ENCODE assay signal across 29 cellular contexts in the genomic region with DNA sequence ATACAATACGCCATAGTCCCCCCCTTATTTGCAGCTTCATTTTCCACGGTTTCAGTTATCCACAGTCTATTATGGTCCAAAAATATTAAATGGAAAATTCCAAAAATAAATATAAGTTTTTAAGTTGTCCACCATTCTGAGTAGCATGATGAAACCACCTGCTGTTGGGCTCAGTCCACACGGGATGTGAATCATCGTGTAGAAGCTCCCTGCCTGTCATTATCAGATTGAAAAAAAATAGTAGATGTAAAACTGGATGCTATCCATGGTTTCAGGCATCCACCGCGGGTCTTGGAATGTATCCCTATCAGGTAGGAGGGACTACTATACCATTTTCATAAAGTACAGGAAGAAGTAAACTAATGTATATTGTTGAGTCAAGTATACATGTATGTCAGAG.
A peak's percentile ranks its signal among the peaks of the same experiment; 100 is the strongest.
DNase-seq lines count a peak whose midpoint lies in the region; ATAC-seq, FAIRE-seq and TF ChIP-seq lines count a peak whose summit lies in the region.
"Had no signal": no experiment of that assay in that cellular context is flagged by ENCODE, and none has a peak within 500 bp of the region (broad histone marks: within the 10 kb centered on the region; RNA-seq: fewer than 3 reads in every experiment).

No MANE protein-coding gene starts in this region.

- no peaks in the 10 kb centered on the region for H3K9me2 ChIP-seq in GM23338 (ENCODE audit: insufficient read depth)

- BruUV-seq in HepG2 (replicated peaks; lab: Mats Ljungman, UMichigan): TSS peak; percentile 14

- peaks cover 8% of the 10 kb centered on the region; the same call in 1 of the 3 replicates for H3K9me3 Mint-ChIP-seq in GM23338
- H3K9me3 Mint-ChIP-seq: natural killer cell had no signal

- in situ Hi-C loops in HepG2 (cut with HindIII; ENCODE audit: extremely low pct_ligation_motif_present, low pct_unique_long_range_greater_than_20kb): no loop called here

- H3K36me3 Mint-ChIP-seq in GM23338 (ENCODE audit: low read depth): peaks cover 46% of the 10 kb centered on the region
- H3K36me3 Mint-ChIP-seq: natural killer cell had no signal

- no peak for TF ChIP-seq POLR2A in HepG2 (IDR thresholded peaks at IDR 0.05; ENCODE audit: insufficient read depth in 1 of 2, low read depth in 2 of 2, low read length in 2 of 2)
- TF ChIP-seq POLR2A in right lobe of liver (IDR thresholded peaks at IDR 0.05): no peak

- intact Hi-C loops in HepG2 (cut with micrococcal nuclease; ENCODE audit: unreplicated experiment) (no loop called here), right lobe of liver (cut with DNase I) (no loop called here)

- H3K4me2 ChIP-seq in HepG2 (ENCODE audit: low read depth, low read length) (no peak overlapping the region), GM23338 (no peak overlapping the region)
- H3K4me2 ChIP-seq: A549 had no signal

- no peak overlapping the region for H3K4me3 ChIP-seq in HepG2 (replicated peaks in 1 of 3; ENCODE audit: insufficient read depth in 1 of 3, low read depth in 2 of 3, low read length in 3 of 3)
- H3K4me3 ChIP-seq in right lobe of liver: no peak overlapping the region
- H3K4me3 ChIP-seq in fibroblast of mammary gland (ENCODE audit: control insufficient read depth, low read depth, low read length): no peak overlapping the region
- no peak overlapping the region for H3K4me3 ChIP-seq in GM23338
- H3K4me3 ChIP-seq: A549, dorsolateral prefrontal cortex, thoracic aorta had no signal

- H3K79me2 ChIP-seq in HepG2 (ENCODE audit: insufficient read depth, low read length) (no peaks in the 10 kb centered on the region), GM23338 (replicated peaks; ENCODE audit: insufficient read depth) (no peaks in the 10 kb centered on the region)

- H3K4me1 Mint-ChIP-seq in GM23338: no peaks in the 10 kb centered on the region
- H3K4me1 Mint-ChIP-seq: activated naive CD4-positive, alpha-beta T cell treated with anti-CD3 and anti-CD28 coated beads, Interleukin-2, amount 50 U/mL, for 24 hours; B cell had no signal

- H2AFZ ChIP-seq in HepG2 (ENCODE audit: low read length): no peak overlapping the region
- no peak overlapping the region for H2AFZ ChIP-seq in GM23338

- ATAC-seq in HepG2 (no peak), right lobe of liver (no peak), GM23338 (no peak), GM21786 (IDR thresholded peaks at IDR 0.05; ENCODE audit: unreplicated experiment) (no peak), HG03460 (IDR thresholded peaks at IDR 0.05; ENCODE audit: unreplicated experiment) (no peak)
- ATAC-seq: A549, natural killer cell, Panc1 had no signal

- CTCF ChIA-PET in HepG2 (lab: Yijun Ruan, JAX; ENCODE audit: low intra/inter-chr PET ratio, low total read pairs): no interaction called here

- WGBS in HepG2 (ENCODE audit: low lambda C conversion rate): 92% methylated on average over 6 of the region's 6 CpGs
- WGBS in right lobe of liver (ENCODE audit: insufficient coverage, low coverage, low lambda C conversion rate, missing lambda C conversion rate): 94% methylated on average over 6 of the region's 6 CpGs

- FAIRE-seq in HepG2 (lab: Jason Lieb, UNC): no peak
- FAIRE-seq: A549, GM19239, HTR-8/SVneo, urothelium cell line had no signal

- H4K20me1 ChIP-seq in HepG2 (ENCODE audit: insufficient read depth, low read length): no peaks in the 10 kb centered on the region
- no peaks in the 10 kb centered on the region; the same call in 1 of the 2 replicates for H4K20me1 ChIP-seq in GM23338 (replicated peaks; ENCODE audit: insufficient read depth)

- H3K4me1 ChIP-seq in HepG2 (ENCODE audit: insufficient read depth, low read length): no peaks in the 10 kb centered on the region
- no peaks in the 10 kb centered on the region for H3K4me1 ChIP-seq in right lobe of liver
- H3K4me1 ChIP-seq in GM23338 (ENCODE audit: insufficient read depth): no peaks in the 10 kb centered on the region
- H3K4me1 ChIP-seq: A549 had no signal

- DNase-seq in HepG2 (ENCODE audit: low spot score) (no peak), right lobe of liver (no peak), amniotic epithelial cell (ENCODE audit: low read depth) (peak; percentile 49), fibroblast of mammary gland (ENCODE audit: low read depth) (peak; percentile 23), GM23338 (ENCODE audit: low spot score) (no peak), epidermal melanocyte (ENCODE audit: insufficient read length, low spot score) (no peak)
- DNase-seq: activated CD4-positive, alpha-beta T cell treated with anti-CD3 and anti-CD28 coated beads, Interleukin-2, amount 50 U/mL, for 48 hours; activated CD4-positive, CD25-positive, alpha-beta regulatory T cell; activated CD8-positive, alpha-beta memory T cell treated with anti-CD3 and anti-CD28 coated beads, Interleukin-2, amount 50 U/mL, for 4 hours; CD8-positive, alpha-beta memory T cell; central memory CD4-positive, alpha-beta T cell; dorsolateral prefrontal cortex; GDM1; H7; natural killer cell; NCI-H2171; NCI-H524 treated with DMSO at 0.1 percent for 48 hours; SHP77 treated with DMSO at 0.1 percent for 48 hours had no signal

- peaks cover 6 to 17% of the 10 kb centered on the region in 2 experiments; a peak in 4 of 5 replicates for H3K36me3 ChIP-seq in HepG2 (replicated peaks in 1 of 2; ENCODE audit: control insufficient read depth in 1 of 2, insufficient read depth in 2 of 2, low read length in 2 of 2)
- peaks cover 0 to 10% (median 0%) of the 10 kb centered on the region in 4 donors for H3K36me3 ChIP-seq in right lobe of liver
- 0 out of 2 replicates have a peak, but pooled peaks cover 4% of the 10 kb centered on the region for H3K36me3 ChIP-seq in GM23338 (ENCODE audit: insufficient read depth)

- no peak overlapping the region for H3K9ac ChIP-seq in HepG2 (ENCODE audit: insufficient read depth, low read depth, low read length)

- no peak for TF ChIP-seq EP300 in HepG2 (IDR thresholded peaks at IDR 0.05; ENCODE audit: low read depth in 2 of 2, low read length in 2 of 2)
- TF ChIP-seq EP300 in HepG2 (CRISPR knock-in tag; IDR thresholded peaks at IDR 0.05; ENCODE audit: borderline replicate concordance): no peak

- no peak overlapping the region for H3K27ac Mint-ChIP-seq in GM23338
- H3K27ac Mint-ChIP-seq: activated naive CD4-positive, alpha-beta T cell treated with anti-CD3 and anti-CD28 coated beads, Interleukin-2, amount 50 U/mL, for 24 hours; B cell; CD8-positive, alpha-beta memory T cell; natural killer cell; stimulated activated naive CD8-positive, alpha-beta T cell treated with anti-CD3 and anti-CD28 coated beads, Interleukin-15, Interleukin-2, amounts not matched to agents 100 ng/mL and 50 ng/mL, for 24 hours had no signal

- H3K27me3 ChIP-seq in HepG2 (ENCODE audit: control insufficient read depth in 1 of 2, insufficient read depth in 2 of 2, low read length in 2 of 2) (no peaks in the 10 kb centered on the region), right lobe of liver (no peaks in the 10 kb centered on the region), GM23338 (ENCODE audit: insufficient read depth) (no peaks in the 10 kb centered on the region)
- H3K27me3 ChIP-seq: dorsolateral prefrontal cortex had no signal

- no peaks in the 10 kb centered on the region for H3K9me3 ChIP-seq in HepG2 (ENCODE audit: low read length)
- H3K9me3 ChIP-seq in right lobe of liver: no peaks in the 10 kb centered on the region
- H3K9me3 ChIP-seq: A549, thoracic aorta had no signal

- peaks cover 1% of the 10 kb centered on the region for H3K27me3 Mint-ChIP-seq in GM23338 (ENCODE audit: insufficient read depth, low read depth, poor library complexity)
- H3K27me3 Mint-ChIP-seq: activated naive CD4-positive, alpha-beta T cell treated with anti-CD3 and anti-CD28 coated beads, Interleukin-2, amount 50 U/mL, for 24 hours; B cell; CD8-positive, alpha-beta memory T cell; stimulated activated naive CD8-positive, alpha-beta T cell treated with anti-CD3 and anti-CD28 coated beads, Interleukin-15, Interleukin-2, amounts not matched to agents 100 ng/mL and 50 ng/mL, for 24 hours had no signal

- no peak for TF ChIP-seq RAD21 in HepG2 (CRISPR knock-in tag; IDR thresholded peaks at IDR 0.05)

- no peak for TF ChIP-seq CTCF in HepG2 (CRISPR knock-in tag; IDR thresholded peaks at IDR 0.05)
- no peak for TF ChIP-seq CTCF in right lobe of liver (IDR thresholded peaks at IDR 0.05)
- TF ChIP-seq CTCF in fibroblast of mammary gland (conservative IDR thresholded peaks at IDR 0.05; ENCODE audit: control insufficient read depth, insufficient read depth, low read depth, low read length): no peak
- no peak for TF ChIP-seq CTCF in GM23338 (conservative IDR thresholded peaks at IDR 0.05; ENCODE audit: low read depth in 2 of 2)

- no peaks in the 10 kb centered on the region for H3F3A ChIP-seq in GM23338 (replicated peaks; ENCODE audit: low read depth)

- no peak overlapping the region for H3K27ac ChIP-seq in HepG2 (ENCODE audit: extremely low read length, insufficient read depth, low read length)
- H3K27ac ChIP-seq in right lobe of liver: no peak overlapping the region
- no peak overlapping the region for H3K27ac ChIP-seq in GM23338 (ENCODE audit: low read depth)
- H3K27ac ChIP-seq: A549, dorsolateral prefrontal cortex, thoracic aorta had no signal

- POLR2A ChIA-PET in HepG2 (lab: Yijun Ruan, JAX): no interaction called here

- H3K4me3 Mint-ChIP-seq in GM23338: no peak overlapping the region
- H3K4me3 Mint-ChIP-seq: activated naive CD4-positive, alpha-beta T cell treated with anti-CD3 and anti-CD28 coated beads, Interleukin-2, amount 50 U/mL, for 24 hours; B cell; CD8-positive, alpha-beta memory T cell; natural killer cell; stimulated activated naive CD8-positive, alpha-beta T cell treated with anti-CD3 and anti-CD28 coated beads, Interleukin-15, Interleukin-2, amounts not matched to agents 100 ng/mL and 50 ng/mL, for 24 hours had no signal

TF ChIP-seq in HepG2, 621 proteins besides CTCF, POLR2A, EP300 and RAD21 (continues in another document):
- TF ChIP-seq HNRNPL (IDR thresholded peaks at IDR 0.05; ENCODE audit: low read depth, low read length): no peak

TF ChIP-seq in GM23338, 12 proteins besides CTCF, POLR2A, EP300 and RAD21 (continues in another document):
- no peak for TF ChIP-seq STAT1 (IDR thresholded peaks at IDR 0.05; ENCODE audit: unreplicated experiment)
- TF ChIP-seq, protein P1, sequence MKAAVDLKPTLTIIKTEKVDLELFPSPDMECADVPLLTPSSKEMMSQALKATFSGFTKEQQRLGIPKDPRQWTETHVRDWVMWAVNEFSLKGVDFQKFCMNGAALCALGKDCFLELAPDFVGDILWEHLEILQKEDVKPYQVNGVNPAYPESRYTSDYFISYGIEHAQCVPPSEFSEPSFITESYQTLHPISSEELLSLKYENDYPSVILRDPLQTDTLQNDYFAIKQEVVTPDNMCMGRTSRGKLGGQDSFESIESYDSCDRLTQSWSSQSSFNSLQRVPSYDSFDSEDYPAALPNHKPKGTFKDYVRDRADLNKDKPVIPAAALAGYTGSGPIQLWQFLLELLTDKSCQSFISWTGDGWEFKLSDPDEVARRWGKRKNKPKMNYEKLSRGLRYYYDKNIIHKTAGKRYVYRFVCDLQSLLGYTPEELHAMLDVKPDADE (IDR thresholded peaks at IDR 0.05): no peak
- TF ChIP-seq POLR2AphosphoS5 (IDR thresholded peaks at IDR 0.05; ENCODE audit: low read depth): no peak
- TF ChIP-seq EZH2 (IDR thresholded peaks at IDR 0.05; ENCODE audit: low read depth, unreplicated experiment): no peak
- TF ChIP-seq NANOG (IDR thresholded peaks at IDR 0.05; ENCODE audit: borderline replicate concordance): no peak
- TF ChIP-seq CREB1 (CRISPR knock-in tag; IDR thresholded peaks at IDR 0.05; ENCODE audit: low read depth): no peak
- no peak for TF ChIP-seq ZNF331 (CRISPR knock-in tag; IDR thresholded peaks at IDR 0.05; ENCODE audit: low read depth)

Comparison
In these comparisons a context has a peak if more than half of its experiments do, and no peak if none do; other contexts are left out.
1. DNase-seq: peak in amniotic epithelial cell (single experiment) and fibroblast of mammary gland (single experiment); none in HepG2 (single experiment), right lobe of liver (0 of 3), GM23338 (single experiment) and epidermal melanocyte (single experiment).